Comparison of ENCODE assay signal across 8 cellular contexts in the genomic region with DNA sequence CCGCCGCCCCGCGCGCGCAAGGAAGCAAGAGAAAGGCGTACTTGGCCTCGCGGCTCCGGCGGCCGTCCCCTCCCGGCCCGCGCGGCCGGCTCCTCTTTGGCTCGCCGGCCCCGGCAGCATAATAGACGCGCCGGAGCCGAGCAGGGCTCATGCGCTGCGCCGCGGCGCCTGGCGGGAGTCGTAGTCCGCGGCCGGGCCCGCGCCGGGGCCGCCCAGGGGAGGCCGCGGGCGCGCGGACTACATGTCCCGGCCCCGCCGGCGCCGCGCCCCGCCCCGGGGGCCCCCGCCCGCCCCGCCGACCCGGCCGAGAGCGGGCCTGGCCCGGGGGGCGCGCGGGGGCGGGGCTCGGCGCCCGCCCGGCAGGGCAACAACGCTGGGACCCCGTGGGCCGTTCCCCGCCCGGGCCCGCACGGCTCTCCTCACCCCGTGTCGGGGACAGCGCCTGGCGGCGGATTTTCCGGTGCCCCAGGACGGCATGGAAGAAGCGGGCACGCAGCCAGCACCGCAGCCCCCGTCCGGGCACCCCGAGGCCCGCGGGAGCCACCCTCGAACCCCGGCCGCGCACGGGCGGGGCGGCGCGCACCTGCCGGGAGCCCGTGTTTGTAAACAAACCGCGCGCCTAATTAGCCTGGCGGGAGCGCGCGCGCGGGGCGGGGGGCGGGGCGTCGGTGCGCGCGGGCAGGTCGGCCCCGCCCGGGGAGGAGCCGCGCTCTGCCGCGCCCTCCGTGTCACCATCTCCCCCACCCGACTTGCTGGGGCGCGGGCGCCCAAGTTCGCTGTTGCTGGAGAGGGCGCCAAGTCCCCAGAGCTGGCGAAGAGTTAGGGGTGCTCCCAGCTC. TPM values are rescaled to one million over a fixed set of nuclear protein-coding genes. Genes with fewer than 3 reads are reported as not detected.
DNase-seq lines count a peak whose midpoint lies in the region; ATAC-seq and TF ChIP-seq lines count a peak whose summit lies in the region.

Gene BRD3, minus strand, starts transcription at position 123 of the 838 bp plus-strand sequence. CDS start 14,549 bp downstream, outside the sequence.

- DNase-seq in DMS79 treated with DMSO at 0.1 percent for 48 hours (lab: John Stamatoyannopoulos, UW) (peak; percentile 67), KG1 (lab: John Stamatoyannopoulos, UW) (peak; percentile 71), RPMI7951 (ENCODE audit: low read depth) (peak; percentile 84), fibroblast of pulmonary artery (ENCODE audit: low read depth) (peak; percentile 87)
- peak; percentile 83 for DNase-seq in stimulated activated naive CD8-positive, alpha-beta T cell treated with anti-CD3 and anti-CD28 coated beads, Interleukin-15, Interleukin-2, amounts not matched to agents 100 U/mL and 50 U/mL, for 24 hours

- H3K27me3 Mint-ChIP-seq in activated T-helper 17 cell treated with anti-CD3 and anti-CD28 coated beads, Interleukin-2, amount 50 U/mL, for 72 hours, result peaks cover 7% of the 10 kb centered on the region
- peaks cover 27% of the 10 kb centered on the region for H3K27me3 Mint-ChIP-seq in nephron (ENCODE audit: low read depth)

- peak within 1 kb of the TSS; percentile 89 for H3K4me3 Mint-ChIP-seq in activated T-helper 17 cell treated with anti-CD3 and anti-CD28 coated beads, Interleukin-2, amount 50 U/mL, for 72 hours
- peak within 1 kb of the TSS; percentile 92 to 96 (median 94) for H3K4me3 Mint-ChIP-seq in nephron

- peak within 1 kb of the TSS; percentile 81 for H3K4me3 ChIP-seq in fibroblast of pulmonary artery (replicated peaks; ENCODE audit: low read depth, low read length)

- no peaks in the 10 kb centered on the region for H3K36me3 Mint-ChIP-seq in activated T-helper 17 cell treated with anti-CD3 and anti-CD28 coated beads, Interleukin-2, amount 50 U/mL, for 72 hours (ENCODE audit: low read depth)
- H3K36me3 Mint-ChIP-seq in nephron (ENCODE audit: low read depth), result no peaks in the 10 kb centered on the region

- no peaks in the 10 kb centered on the region for H3K9me3 Mint-ChIP-seq in activated T-helper 17 cell treated with anti-CD3 and anti-CD28 coated beads, Interleukin-2, amount 50 U/mL, for 72 hours
- H3K9me3 Mint-ChIP-seq in nephron, result peaks cover 7% of the 10 kb centered on the region

- peak; percentile 66 for ATAC-seq in GM21717 (IDR thresholded peaks at IDR 0.05; ENCODE audit: unreplicated experiment)
- peak; percentile 89 for ATAC-seq in activated T-helper 17 cell treated with anti-CD3 and anti-CD28 coated beads, Interleukin-2, amount 50 U/mL, for 72 hours (replicated peaks)
- ATAC-seq in stimulated activated naive CD8-positive, alpha-beta T cell treated with anti-CD3 and anti-CD28 coated beads, Interleukin-15, Interleukin-2, amounts not matched to agents 100 U/mL and 50 U/mL, for 24 hours, result peak; percentile 94

- peaks cover 12% of the 10 kb centered on the region for H3K4me1 Mint-ChIP-seq in activated T-helper 17 cell treated with anti-CD3 and anti-CD28 coated beads, Interleukin-2, amount 50 U/mL, for 72 hours
- peaks cover 27% of the 10 kb centered on the region for H3K4me1 Mint-ChIP-seq in nephron

- no peak for TF ChIP-seq CTCF in fibroblast of pulmonary artery (IDR thresholded peaks at IDR 0.05; ENCODE audit: low read length, missing control alignments)
- no peak for TF ChIP-seq CTCF in nephron (IDR thresholded peaks at IDR 0.05; ENCODE audit: unreplicated experiment in 3 of 3)

- H3K27ac Mint-ChIP-seq in activated T-helper 17 cell treated with anti-CD3 and anti-CD28 coated beads, Interleukin-2, amount 50 U/mL, for 72 hours, result peak within 1 kb of the TSS; percentile 62
- peak within 1 kb of the TSS; percentile 92 to 98 (median 97) for H3K27ac Mint-ChIP-seq in nephron

RNA-seq across cellular contexts. Expression of gene BRD3, which starts in this region (rescaled TPM):
- 1.6 and 2.2 TPM in 2 replicates for total RNA-seq in RPMI7951 (2014; rRNA removed; shearing (Covaris generic))
- 10 to 100 TPM in 1 of 2 donors, 1 to 10 TPM in 1; 8.4 to 10.6 TPM for total RNA-seq in activated T-helper 17 cell treated with anti-CD3 and anti-CD28 coated beads, Interleukin-2, amount 50 U/mL, for 72 hours

Comparison
In these comparisons a context has a peak if more than half of its experiments do, and no peak if none do; other contexts are left out.
1. Peak in every context shown above with its lines: DNase-seq, ATAC-seq and H3K4me3 ChIP-seq.